Comparison of ENCODE assay signal across 28 cellular contexts in the genomic region with DNA sequence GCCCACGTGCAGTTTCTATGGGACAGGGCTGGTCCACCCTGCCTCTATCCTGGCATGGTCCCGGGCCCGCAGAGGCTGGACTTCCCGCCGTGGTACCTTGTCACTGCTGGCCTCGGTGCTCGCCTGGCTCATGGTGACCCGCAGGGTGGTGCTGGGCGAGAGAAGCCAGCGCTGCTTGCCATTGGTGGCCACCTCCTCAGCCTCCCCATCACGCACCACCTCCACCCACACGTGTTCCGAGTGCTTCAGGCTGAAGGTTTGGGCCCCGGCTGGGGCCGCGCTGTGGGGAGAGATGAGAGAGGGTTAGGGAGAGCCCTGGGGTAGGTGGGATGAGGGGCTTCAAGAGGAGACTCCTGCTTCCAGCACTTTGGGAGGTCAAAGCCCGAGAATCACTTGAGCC. TPM values are rescaled to one million over a fixed set of nuclear protein-coding genes. Genes with fewer than 3 reads are reported as not detected.
"Had no signal": no experiment of that assay in that cellular context is flagged by ENCODE, and none has a peak within 500 bp of the region (broad histone marks: within the 10 kb centered on the region; RNA-seq: fewer than 3 reads in every experiment).

No MANE protein-coding gene starts in this region.

- DNase-seq: naive B cell; nephron progenitor cell; nucleus accumbens; right cardiac atrium; right lobe of liver; sigmoid colon; small intestine; stimulated activated CD4-positive, alpha-beta T cell treated with anti-CD3 and anti-CD28 coated beads, Interleukin-15, amount 100 ng/mL, for 24 hours; stimulated activated CD4-positive, alpha-beta T cell treated with anti-CD3 and anti-CD28 coated beads, Interleukin-2, amount 100 ng/mL, for 24 hours; stimulated activated CD4-positive, alpha-beta T cell treated with anti-CD3 and anti-CD28 coated beads, Interleukin-2, amount 100 ng/mL, for 48 hours; stimulated activated CD4-positive, alpha-beta T cell treated with anti-CD3 and anti-CD28 coated beads, Interleukin-4, amount 100 ng/mL, for 24 hours; stimulated activated naive B cell treated with anti-CD40 and anti-IgM and Interleukin-4, amounts not matched to agents 10 μg/mL and 1 μg/mL and 100 μg/mL, for 72 hours; stimulated activated naive CD4-positive, alpha-beta T cell treated with Interleukin-2 at 50 U/mL for 16 hours; stomach; testis; tibial artery; transverse colon had no signal

- H3K27me3 Mint-ChIP-seq: stimulated activated naive B cell treated with anti-CD40 and anti-IgM and Interleukin-4, amounts not matched to agents 10 μg/mL and 1 μg/mL and 100 μg/mL, for 72 hours had no signal

- ATAC-seq: naive thymus-derived CD8-positive, alpha-beta T cell; pancreas; right cardiac atrium; stimulated activated effector memory CD8-positive, alpha-beta T cell treated with anti-CD3 and anti-CD28 coated beads, Interleukin-12 subunit alpha, Interleukin-12 subunit beta, amount 100 ng/mL, for 72 hours; stimulated activated naive B cell treated with anti-CD40 and anti-IgM and Interleukin-4, amounts not matched to agents 10 μg/mL and 1 μg/mL and 100 μg/mL, for 72 hours had no signal

- H3K9me3 ChIP-seq: pancreas, prostate gland, right lobe of liver, sigmoid colon, stomach, suprapubic skin, testis, tibial artery, transverse colon, upper lobe of left lung, vagina had no signal

- FAIRE-seq: pancreas, small intestine, urothelium cell line had no signal

- H3K4me3 Mint-ChIP-seq: naive B cell; naive thymus-derived CD8-positive, alpha-beta T cell; natural killer cell treated with Interleukin-12 subunit alpha and Interleukin-12 subunit beta and Interleukin-15 and Interleukin-18, amount 100 ng/mL, for 72 hours; nephron progenitor cell; neural crest cell; stimulated activated effector memory CD8-positive, alpha-beta T cell treated with anti-CD3 and anti-CD28 coated beads, Interleukin-12 subunit alpha, Interleukin-12 subunit beta, amount 100 ng/mL, for 72 hours; stimulated activated naive B cell treated with anti-CD40 and anti-IgM and Interleukin-4, amounts not matched to agents 10 μg/mL and 1 μg/mL and 100 μg/mL, for 72 hours; stimulated activated naive CD8-positive, alpha-beta T cell treated with anti-CD3 and anti-CD28 coated beads, Interleukin-15, Interleukin-2, amounts not matched to agents 100 ng/mL and 50 ng/mL, for 24 hours had no signal

- H3K27me3 ChIP-seq: pancreas, right lobe of liver, sigmoid colon, testis, transverse colon, upper lobe of left lung, vagina had no signal

- H3K27ac ChIP-seq: pancreas, prostate gland, right lobe of liver, sigmoid colon, stomach, suprapubic skin, testis, tibial artery, transverse colon, upper lobe of left lung, vagina had no signal

- H3K4me1 ChIP-seq: pancreas, prostate gland, right lobe of liver, stomach, testis, upper lobe of left lung, vagina had no signal

- H3K36me3 ChIP-seq: pancreas, prostate gland, right lobe of liver, sigmoid colon, stomach, suprapubic skin, tibial artery, transverse colon, upper lobe of left lung, vagina had no signal

- H3K4me1 Mint-ChIP-seq: naive thymus-derived CD8-positive, alpha-beta T cell; stimulated activated effector memory CD8-positive, alpha-beta T cell treated with anti-CD3 and anti-CD28 coated beads, Interleukin-12 subunit alpha, Interleukin-12 subunit beta, amount 100 ng/mL, for 72 hours had no signal

- H3K36me3 Mint-ChIP-seq: naive B cell; naive thymus-derived CD8-positive, alpha-beta T cell; natural killer cell treated with Interleukin-12 subunit alpha and Interleukin-12 subunit beta and Interleukin-15 and Interleukin-18, amount 100 ng/mL, for 72 hours; stimulated activated effector memory CD8-positive, alpha-beta T cell treated with anti-CD3 and anti-CD28 coated beads, Interleukin-12 subunit alpha, Interleukin-12 subunit beta, amount 100 ng/mL, for 72 hours; stimulated activated naive B cell treated with anti-CD40 and anti-IgM and Interleukin-4, amounts not matched to agents 10 μg/mL and 1 μg/mL and 100 μg/mL, for 72 hours had no signal

- H3K9me3 Mint-ChIP-seq: naive B cell; naive thymus-derived CD8-positive, alpha-beta T cell; natural killer cell treated with Interleukin-12 subunit alpha and Interleukin-12 subunit beta and Interleukin-15 and Interleukin-18, amount 100 ng/mL, for 72 hours; nephron progenitor cell; neural crest cell; stimulated activated effector memory CD8-positive, alpha-beta T cell treated with anti-CD3 and anti-CD28 coated beads, Interleukin-12 subunit alpha, Interleukin-12 subunit beta, amount 100 ng/mL, for 72 hours; stimulated activated naive B cell treated with anti-CD40 and anti-IgM and Interleukin-4, amounts not matched to agents 10 μg/mL and 1 μg/mL and 100 μg/mL, for 72 hours; stimulated activated naive CD8-positive, alpha-beta T cell treated with anti-CD3 and anti-CD28 coated beads, Interleukin-15, Interleukin-2, amounts not matched to agents 100 ng/mL and 50 ng/mL, for 24 hours had no signal

- H3K4me3 ChIP-seq: pancreas, prostate gland, right lobe of liver, sigmoid colon, stomach, suprapubic skin, testis, tibial artery, transverse colon, upper lobe of left lung, vagina had no signal

- H3K27ac Mint-ChIP-seq: naive B cell; naive thymus-derived CD8-positive, alpha-beta T cell; natural killer cell treated with Interleukin-12 subunit alpha and Interleukin-12 subunit beta and Interleukin-15 and Interleukin-18, amount 100 ng/mL, for 72 hours; nephron progenitor cell; stimulated activated effector memory CD8-positive, alpha-beta T cell treated with anti-CD3 and anti-CD28 coated beads, Interleukin-12 subunit alpha, Interleukin-12 subunit beta, amount 100 ng/mL, for 72 hours; stimulated activated naive B cell treated with anti-CD40 and anti-IgM and Interleukin-4, amounts not matched to agents 10 μg/mL and 1 μg/mL and 100 μg/mL, for 72 hours; stimulated activated naive CD8-positive, alpha-beta T cell treated with anti-CD3 and anti-CD28 coated beads, Interleukin-15, Interleukin-2, amounts not matched to agents 100 ng/mL and 50 ng/mL, for 24 hours had no signal

RNA-seq across cellular contexts. Expression of a gene that starts 14.5 kb away (rescaled TPM):
- total RNA-seq: naive thymus-derived CD8-positive, alpha-beta T cell; natural killer cell treated with Interleukin-12 subunit alpha and Interleukin-12 subunit beta and Interleukin-15 and Interleukin-18, amount 100 ng/mL, for 72 hours had no signal
